ENCODE assay signal across 8 cellular contexts in the genomic region with DNA sequence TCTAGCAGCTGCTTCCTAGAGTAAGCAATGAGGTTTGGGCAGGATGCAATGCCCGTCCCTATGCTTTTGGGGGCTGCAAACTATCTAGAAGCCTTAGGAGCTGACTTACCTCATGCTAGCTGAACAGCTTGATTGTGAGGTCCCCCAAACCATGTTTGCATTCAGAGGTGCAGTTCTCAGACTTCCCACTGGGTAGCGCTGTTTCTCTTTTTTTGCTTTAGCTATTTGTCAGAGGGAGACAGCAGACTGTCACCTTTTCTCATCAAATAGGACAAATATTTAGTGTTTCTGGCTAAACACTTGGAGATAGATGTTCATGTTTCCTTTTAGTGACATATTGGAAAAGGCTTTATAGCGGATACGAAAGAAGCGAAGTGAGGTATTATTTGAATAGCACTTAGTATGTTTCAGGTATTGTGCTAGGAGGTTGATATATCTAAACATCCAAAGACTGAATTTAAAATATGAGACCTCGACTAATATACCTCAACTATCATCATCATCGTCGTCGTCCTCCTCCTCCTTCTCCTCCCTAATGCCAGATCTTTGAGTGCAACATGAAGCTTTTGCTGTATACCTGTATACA. TPM values are rescaled to one million over a fixed set of nuclear protein-coding genes. Genes with fewer than 3 reads are reported as not detected.
DNase-seq lines count a peak whose midpoint lies in the region; ATAC-seq and TF ChIP-seq lines count a peak whose summit lies in the region.

No MANE protein-coding gene starts in this region.

- WGBS in lower leg skin, 2 donors, result 14 to 20% methylated on average over 9 of the region's 9 CpGs

- no peaks in the 10 kb centered on the region for H3K4me1 ChIP-seq in colonic mucosa

- ATAC-seq in GM18870 (IDR thresholded peaks at IDR 0.05; ENCODE audit: unreplicated experiment) (peak; percentile 83), HG03135 (IDR thresholded peaks at IDR 0.05; ENCODE audit: unreplicated experiment) (peak; percentile 69)

- peak; percentile 66 for DNase-seq in AG20443 (ENCODE audit: low spot score)
- peak; percentile 81 for DNase-seq in NCI-H2227 (lab: John Stamatoyannopoulos, UW; ENCODE audit: unreplicated experiment)
- DNase-seq in activated CD4-positive, alpha-beta T cell treated with anti-CD3 and anti-CD28 coated beads for 24 hours (ENCODE audit: low read depth in 2 of 2), result peak; percentile 69 to 71
- peak; percentile 73 for DNase-seq in colonic mucosa
- DNase-seq in lower leg skin (ENCODE audit: low spot score in 2 of 2), result peak; percentile 69 to 94
- peak; percentile 35 for DNase-seq in stimulated activated CD8-positive, alpha-beta memory T cell treated with anti-CD3 and anti-CD28 coated beads, Interleukin-12 subunit alpha, Interleukin-12 subunit beta, amount 100 ng/mL, for 4 hours (ENCODE audit: low read depth)

- no peaks in the 10 kb centered on the region for H3K36me3 ChIP-seq in colonic mucosa

- H3K9ac ChIP-seq in colonic mucosa (ENCODE audit: low read depth in 2 of 2, low read length in 2 of 2), result no peak overlapping the region

- no peaks in the 10 kb centered on the region for H3K27me3 ChIP-seq in colonic mucosa

- intact Hi-C loops in colonic mucosa (cut with DNase I), result loop anchor here (2.0 to 5.0 kb wide), 2 partner anchors 216 to 333 kb away; no protein-coding TSS in a partner anchor
- intact Hi-C loops in lower leg skin (cut with DNase I; ENCODE audit: low total_unique reads), result loop anchor here (5.0 kb wide), 1 partner anchor 336 kb away; no protein-coding TSS in a partner anchor

- no peaks in the 10 kb centered on the region for H3K9me3 ChIP-seq in colonic mucosa

- peak; percentile 94 for TF ChIP-seq CTCF in colonic mucosa (IDR thresholded peaks at IDR 0.05)
- TF ChIP-seq CTCF in lower leg skin (IDR thresholded peaks at IDR 0.05), result peak in 1 of 3 donors; percentile 83

- no peak overlapping the region for H3K27ac ChIP-seq in colonic mucosa

- TF ChIP-seq POLR2A in lower leg skin (IDR thresholded peaks at IDR 0.05), result no peak

- H3K4me3 ChIP-seq in colonic mucosa (no peak overlapping the region), lower leg skin (ENCODE audit: low read depth, poor library complexity, severe bottlenecking) (no peak overlapping the region)

RNA-seq across cellular contexts. Expression of a gene that starts 18.7 kb away (rescaled TPM):
- total RNA-seq in colonic mucosa, result 10 to 100 TPM; 12.5 to 16.0 TPM
- total RNA-seq in lower leg skin, result 10 to 100 TPM in 3 of 4 donors, 1 to 10 TPM in 1; 7.0 to 12.6 (median 11.4) TPM
